Comparison of ENCODE assay signal across 9 cellular contexts in the genomic region with DNA sequence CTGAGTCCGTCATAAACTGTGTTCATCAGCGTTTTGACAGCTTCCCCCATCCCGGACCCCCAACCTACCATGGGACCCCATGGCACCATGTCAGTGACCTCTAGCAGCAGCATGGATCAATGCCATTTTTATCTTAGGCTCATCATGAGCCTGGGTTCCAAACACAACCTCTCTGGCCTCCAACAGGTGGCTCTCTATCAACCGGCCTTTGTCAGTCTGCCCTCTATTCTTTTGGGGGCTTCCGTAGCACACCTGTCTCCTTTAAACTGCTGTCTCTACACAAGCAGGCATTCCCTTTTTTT. TPM values are rescaled to one million over a fixed set of nuclear protein-coding genes. Genes with fewer than 3 reads are reported as not detected.
DNase-seq lines count a peak whose midpoint lies in the region; ATAC-seq and TF ChIP-seq lines count a peak whose summit lies in the region.
"Had no signal": no experiment of that assay in that cellular context is flagged by ENCODE, and none has a peak within 500 bp of the region (broad histone marks: within the 10 kb centered on the region; RNA-seq: fewer than 3 reads in every experiment).

No MANE protein-coding gene starts in this region.

- no peaks in the 10 kb centered on the region for H3K36me3 ChIP-seq in CD8-positive, alpha-beta T cell (ENCODE audit: insufficient read depth, low read length)

- POLR2A ChIA-PET in CD8-positive, alpha-beta T cell (lab: Charles Lee): no interaction called here

- H3K9me3 ChIP-seq in CD8-positive, alpha-beta T cell (ENCODE audit: low read length): no peaks in the 10 kb centered on the region

- TF ChIP-seq CTCF in CD8-positive, alpha-beta T cell (IDR thresholded peaks at IDR 0.05): no peak

- H3K4me3 ChIP-seq in CD8-positive, alpha-beta T cell (ENCODE audit: low read depth, low read length): no peak overlapping the region

- H3K27me3 ChIP-seq in CD8-positive, alpha-beta T cell (ENCODE audit: insufficient read depth, low read length): peaks cover 12% of the 10 kb centered on the region

- no peaks in the 10 kb centered on the region for H3K9me3 Mint-ChIP-seq in CD8-positive, alpha-beta T cell
- peaks cover 0 to 2% (median 0%) of the 10 kb centered on the region in 3 donors for H3K9me3 Mint-ChIP-seq in IgD-negative memory B cell
- no peaks in the 10 kb centered on the region for H3K9me3 Mint-ChIP-seq in dendritic cell treated with granulocyte-macrophage colony-stimulating factor and Interleukin-4, amounts not matched to agents 40 ng/mL and 50 ng/mL, for 4 days
- no peaks in the 10 kb centered on the region for H3K9me3 Mint-ChIP-seq in natural killer cell treated with Interleukin-12 subunit alpha and Interleukin-12 subunit beta and Interleukin-15 and Interleukin-18, amount 100 ng/mL, for 72 hours

- H3K27ac Mint-ChIP-seq in CD8-positive, alpha-beta T cell: no peak overlapping the region
- peak overlapping the region in 1 of 3 donors; percentile 21 for H3K27ac Mint-ChIP-seq in IgD-negative memory B cell
- H3K27ac Mint-ChIP-seq in dendritic cell treated with granulocyte-macrophage colony-stimulating factor and Interleukin-4, amounts not matched to agents 40 ng/mL and 50 ng/mL, for 4 days: no peak overlapping the region
- no peak overlapping the region for H3K27ac Mint-ChIP-seq in natural killer cell treated with Interleukin-12 subunit alpha and Interleukin-12 subunit beta and Interleukin-15 and Interleukin-18, amount 100 ng/mL, for 72 hours

- peaks cover 18% of the 10 kb centered on the region for H3K4me1 Mint-ChIP-seq in CD8-positive, alpha-beta T cell (ENCODE audit: low read depth)
- H3K4me1 Mint-ChIP-seq in IgD-negative memory B cell: peaks cover 5 to 7% (median 5%) of the 10 kb centered on the region in 3 donors
- H3K4me1 Mint-ChIP-seq in dendritic cell treated with granulocyte-macrophage colony-stimulating factor and Interleukin-4, amounts not matched to agents 40 ng/mL and 50 ng/mL, for 4 days (ENCODE audit: low read depth): peaks cover 13% of the 10 kb centered on the region
- H3K4me1 Mint-ChIP-seq in natural killer cell treated with Interleukin-12 subunit alpha and Interleukin-12 subunit beta and Interleukin-15 and Interleukin-18, amount 100 ng/mL, for 72 hours (ENCODE audit: low read depth in 2 of 2): peaks cover 12 to 15% of the 10 kb centered on the region in 2 donors

- intact Hi-C loops in CD8-positive, alpha-beta T cell (cut with DNase I, micrococcal nuclease): no loop called here
- intact Hi-C loops in dendritic cell treated with granulocyte-macrophage colony-stimulating factor and Interleukin-4, amounts not matched to agents 40 ng/mL and 50 ng/mL, for 4 days (cut with micrococcal nuclease): no loop called here

- H3K27ac ChIP-seq in CD8-positive, alpha-beta T cell (ENCODE audit: low read depth, low read length): no peak overlapping the region

- CTCF ChIA-PET in CD8-positive, alpha-beta T cell (lab: Charles Lee): no interaction called here

- peak overlapping the region; percentile 78 for H3K4me3 Mint-ChIP-seq in CD8-positive, alpha-beta T cell
- peak overlapping the region in 3 of 4 donors; percentile 44 to 78 (median 47) for H3K4me3 Mint-ChIP-seq in IgD-negative memory B cell
- H3K4me3 Mint-ChIP-seq in dendritic cell treated with granulocyte-macrophage colony-stimulating factor and Interleukin-4, amounts not matched to agents 40 ng/mL and 50 ng/mL, for 4 days: peak overlapping the region; percentile 69
- peak overlapping the region; percentile 73 for H3K4me3 Mint-ChIP-seq in natural killer cell treated with Interleukin-12 subunit alpha and Interleukin-12 subunit beta and Interleukin-15 and Interleukin-18, amount 100 ng/mL, for 72 hours

- no peaks in the 10 kb centered on the region for H3K36me3 Mint-ChIP-seq in CD8-positive, alpha-beta T cell
- no peaks in the 10 kb centered on the region for H3K36me3 Mint-ChIP-seq in IgD-negative memory B cell
- H3K36me3 Mint-ChIP-seq in dendritic cell treated with granulocyte-macrophage colony-stimulating factor and Interleukin-4, amounts not matched to agents 40 ng/mL and 50 ng/mL, for 4 days (ENCODE audit: low read depth): no peaks in the 10 kb centered on the region
- H3K36me3 Mint-ChIP-seq in natural killer cell treated with Interleukin-12 subunit alpha and Interleukin-12 subunit beta and Interleukin-15 and Interleukin-18, amount 100 ng/mL, for 72 hours: peaks cover 15% of the 10 kb centered on the region

- no peaks in the 10 kb centered on the region for H3K4me1 ChIP-seq in CD8-positive, alpha-beta T cell (ENCODE audit: insufficient read depth, low read length)

- no peak for DNase-seq in CD8-positive, alpha-beta T cell
- DNase-seq in natural killer cell treated with Interleukin-12 subunit alpha and Interleukin-12 subunit beta and Interleukin-15 and Interleukin-18, amount 100 ng/mL, for 72 hours (ENCODE audit: low spot score): no peak
- DNase-seq in NCI-H2196 treated with DMSO at 0.1 percent for 48 hours (lab: John Stamatoyannopoulos, UW; ENCODE audit: unreplicated experiment) (no peak), GOT3 (lab: John Stamatoyannopoulos, UW) (no peak)
- DNase-seq: NCI-H446 treated with DMSO at 0.1 percent for 48 hours had no signal

- ATAC-seq in CD8-positive, alpha-beta T cell: no peak
- no peak for ATAC-seq in natural killer cell treated with Interleukin-12 subunit alpha and Interleukin-12 subunit beta and Interleukin-15 and Interleukin-18, amount 100 ng/mL, for 72 hours
- no peak for ATAC-seq in activated CD4-positive, CD25-positive, alpha-beta regulatory T cell treated with anti-CD3 and anti-CD28 coated beads, Interleukin-2, amount 50 U/mL, for 24 hours
- no peak for ATAC-seq in GM18873 (IDR thresholded peaks at IDR 0.05; ENCODE audit: low FRiP score, unreplicated experiment)

- H3K27me3 Mint-ChIP-seq in CD8-positive, alpha-beta T cell (ENCODE audit: low read depth): peaks cover 49% of the 10 kb centered on the region
- H3K27me3 Mint-ChIP-seq in IgD-negative memory B cell: peaks cover 36% of the 10 kb centered on the region
- peaks cover 58% of the 10 kb centered on the region for H3K27me3 Mint-ChIP-seq in dendritic cell treated with granulocyte-macrophage colony-stimulating factor and Interleukin-4, amounts not matched to agents 40 ng/mL and 50 ng/mL, for 4 days
- peaks cover 40 to 64% of the 10 kb centered on the region in 2 donors for H3K27me3 Mint-ChIP-seq in natural killer cell treated with Interleukin-12 subunit alpha and Interleukin-12 subunit beta and Interleukin-15 and Interleukin-18, amount 100 ng/mL, for 72 hours

RNA-seq across cellular contexts. Expression of a gene that starts 0.7 kb away (rescaled TPM):
- total RNA-seq in CD8-positive, alpha-beta T cell: not detected
- polyA plus RNA-seq in IgD-negative memory B cell: not detected
- total RNA-seq in natural killer cell treated with Interleukin-12 subunit alpha and Interleukin-12 subunit beta and Interleukin-15 and Interleukin-18, amount 100 ng/mL, for 72 hours: not detected
